In the genomic region with DNA sequence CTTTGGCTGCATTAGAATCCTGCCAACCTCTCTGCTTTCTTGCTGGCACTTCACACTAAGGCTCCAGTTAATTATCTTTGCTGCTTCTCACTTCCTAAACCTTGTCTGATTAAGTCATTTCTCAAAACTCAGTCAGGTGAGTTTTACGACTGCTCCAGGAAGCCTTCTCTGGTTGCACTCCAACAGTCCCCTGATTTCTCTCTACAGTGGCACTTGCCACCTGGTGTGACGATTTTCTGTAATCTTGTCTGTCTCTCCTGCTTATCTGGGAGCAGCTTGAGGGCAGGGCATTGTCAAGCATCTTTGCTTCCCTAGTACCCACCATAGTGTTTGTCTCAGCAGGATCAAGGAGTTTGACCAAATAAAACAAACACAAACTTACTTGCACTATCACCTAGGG, we compare ENCODE assay signal across 30 cellular contexts. TPM values are rescaled to one million over a fixed set of nuclear protein-coding genes. Genes with fewer than 3 reads are reported as not detected.
"Had no signal": no experiment of that assay in that cellular context is flagged by ENCODE, and none has a peak within 500 bp of the region (broad histone marks: within the 10 kb centered on the region; RNA-seq: fewer than 3 reads in every experiment).

No MANE protein-coding gene starts in this region.

- FAIRE-seq: astrocyte had no signal

- H3K9me3 Mint-ChIP-seq: activated T-cell treated with anti-CD3 and anti-CD28 coated beads, Interleukin-2, amount 50 U/mL, for 24 hours; activated T-helper 2 cell treated with anti-CD3 and anti-CD28 coated beads, Interferon-gamma antibody, Interleukin-2, Interleukin-4, amounts not matched to agents 10 μg/mL and 5 μg/mL and 100 μg/mL, durations not matched to agents 14 hours and 24 hours and 36 hours had no signal

- H3K36me3 ChIP-seq: adrenal gland, breast epithelium, Peyer's patch, WERI-Rb-1 had no signal

- ATAC-seq: activated CD8-positive, alpha-beta T cell treated with anti-CD3 and anti-CD28 coated beads, Interleukin-2, amount 10 ng/mL, durations not matched to agents 7 days and 5 days; activated naive CD4-positive, alpha-beta T cell treated with anti-CD3 and anti-CD28 coated beads, Interleukin-2, amount 50 U/mL, for 72 hours; body of pancreas; PC-3 had no signal

- H3K27ac Mint-ChIP-seq: activated CD8-positive, alpha-beta T cell treated with anti-CD3 and anti-CD28 coated beads, Interleukin-2, amount 10 ng/mL, durations not matched to agents 7 days and 5 days; activated naive CD4-positive, alpha-beta T cell treated with anti-CD3 and anti-CD28 coated beads, Interleukin-2, amount 50 U/mL, for 72 hours; activated T-cell treated with anti-CD3 and anti-CD28 coated beads, Interleukin-2, amount 50 U/mL, for 24 hours; activated T-helper 2 cell treated with anti-CD3 and anti-CD28 coated beads, Interferon-gamma antibody, Interleukin-2, Interleukin-4, amounts not matched to agents 10 μg/mL and 5 μg/mL and 100 μg/mL, durations not matched to agents 14 hours and 24 hours and 36 hours had no signal

- H3K27me3 ChIP-seq: adrenal gland, body of pancreas had no signal

- H3K36me3 Mint-ChIP-seq: activated naive CD4-positive, alpha-beta T cell treated with anti-CD3 and anti-CD28 coated beads, Interleukin-2, amount 50 U/mL, for 72 hours had no signal

- H3K4me3 Mint-ChIP-seq: activated CD8-positive, alpha-beta T cell treated with anti-CD3 and anti-CD28 coated beads, Interleukin-2, amount 10 ng/mL, durations not matched to agents 7 days and 5 days; activated T-cell treated with anti-CD3 and anti-CD28 coated beads, Interleukin-2, amount 50 U/mL, for 24 hours had no signal

- H3K4me1 ChIP-seq: breast epithelium, Peyer's patch had no signal

- H3K27ac ChIP-seq: adrenal gland, body of pancreas, breast epithelium, Peyer's patch, WERI-Rb-1 had no signal

- DNase-seq: activated CD4-positive, alpha-beta T cell treated with anti-CD3 and anti-CD28 coated beads for 1 hour; activated CD4-positive, alpha-beta T cell treated with anti-CD3 and anti-CD28 coated beads for 48 hours; activated CD4-positive, alpha-beta T cell treated with anti-CD3 and anti-CD28 coated beads, Interleukin-2, amount 50 U/mL, for 4 hours; activated CD4-positive, CD25-positive, alpha-beta regulatory T cell; activated CD8-positive, alpha-beta T cell treated with anti-CD3 and anti-CD28 coated beads, Interleukin-2, amount 10 ng/mL, durations not matched to agents 7 days and 5 days; activated gamma-delta T cell; activated naive CD4-positive, alpha-beta T cell treated with Interleukin-2 at 50 U/mL for 16 hours; activated T-cell treated with anti-CD3 and anti-CD28 coated beads, Interleukin-2, amount 50 U/mL, for 24 hours; adrenal gland; body of pancreas; Karpas-422; KBM-7; NCI-H1436 treated with DMSO at 0.1 percent for 48 hours; NCI-H1694 treated with DMSO at 0.1 percent for 48 hours; NCI-H2029; NCI-H345; NCI-H524 treated with DMSO at 0.1 percent for 48 hours; PC-3; Peyer's patch; RPMI8226; SHP77 treated with DMSO at 0.1 percent for 48 hours; SW 1271; T-helper 1 cell; T-helper 2 cell; T1000; WERI-Rb-1 had no signal

- H3K9me3 ChIP-seq: adrenal gland, body of pancreas, breast epithelium, Peyer's patch had no signal

- H3K4me3 ChIP-seq: adrenal gland, body of pancreas, breast epithelium, Peyer's patch had no signal

RNA-seq across cellular contexts. Expression of a gene that starts 10.4 kb away (rescaled TPM):
- total RNA-seq: activated CD8-positive, alpha-beta T cell treated with anti-CD3 and anti-CD28 coated beads, Interleukin-2, amount 10 ng/mL, durations not matched to agents 7 days and 5 days; activated naive CD4-positive, alpha-beta T cell treated with anti-CD3 and anti-CD28 coated beads, Interleukin-2, amount 50 U/mL, for 72 hours; activated T-helper 2 cell treated with anti-CD3 and anti-CD28 coated beads, Interferon-gamma antibody, Interleukin-2, Interleukin-4, amounts not matched to agents 10 μg/mL and 5 μg/mL and 100 μg/mL, durations not matched to agents 14 hours and 24 hours and 36 hours had no signal
